In genomic region chr11:108494182-108494581, GRCh38 we compare ENCODE assay signal across 1 cellular context.
A peak's percentile ranks its signal among the peaks of the same experiment; 100 is the strongest.
TF ChIP-seq lines count a peak whose summit lies in the region.

No MANE protein-coding gene starts in this region.

TF ChIP-seq in HEK293, 187 proteins besides CTCF, POLR2A, EP300 and RAD21 (continued from another document):
- TF ChIP-seq ZNF585B (tag by site-specific recombination; IDR thresholded peaks at IDR 0.05): no peak
- no peak for TF ChIP-seq ZNF776 (tag by site-specific recombination; IDR thresholded peaks at IDR 0.05; ENCODE audit: borderline replicate concordance)
- TF ChIP-seq ZNF335 (tag by site-specific recombination; conservative IDR thresholded peaks at IDR 0.05): no peak
- TF ChIP-seq GLIS2 (tag by site-specific recombination; IDR thresholded peaks at IDR 0.05): no peak
- TF ChIP-seq ZBTB49 (tag by site-specific recombination; IDR thresholded peaks at IDR 0.05; ENCODE audit: low read depth): no peak
- TF ChIP-seq OSR2 (tag by site-specific recombination; IDR thresholded peaks at IDR 0.05): peak; percentile 42; the same call in 1 of the 2 replicates
- no peak for TF ChIP-seq HIC1 (tag by site-specific recombination; IDR thresholded peaks at IDR 0.05)
- 0 out of 2 replicates have a peak, but pooled peaks have one; percentile 17 for TF ChIP-seq ZNF184 (tag by site-specific recombination; IDR thresholded peaks at IDR 0.05)
- TF ChIP-seq ZFP41 (tag by site-specific recombination; IDR thresholded peaks at IDR 0.05; ENCODE audit: borderline replicate concordance): no peak
- TF ChIP-seq ZNF133 (tag by site-specific recombination; IDR thresholded peaks at IDR 0.05): no peak
- TF ChIP-seq ZNF658 (tag by site-specific recombination; IDR thresholded peaks at IDR 0.05): no peak
- TF ChIP-seq ZNF473 (tag by site-specific recombination; IDR thresholded peaks at IDR 0.05): no peak
- no peak for TF ChIP-seq ZNF561 (tag by site-specific recombination; IDR thresholded peaks at IDR 0.05; ENCODE audit: borderline replicate concordance)
- TF ChIP-seq ZNF362 (tag by site-specific recombination; IDR thresholded peaks at IDR 0.05): no peak
- no peak for TF ChIP-seq AEBP2 (tag by site-specific recombination; IDR thresholded peaks at IDR 0.05; ENCODE audit: borderline replicate concordance)
- no peak for TF ChIP-seq SCRT1 (tag by site-specific recombination; IDR thresholded peaks at IDR 0.05; ENCODE audit: borderline replicate concordance)
- TF ChIP-seq ATF2 (tag by site-specific recombination; IDR thresholded peaks at IDR 0.05; ENCODE audit: low read depth): no peak
- TF ChIP-seq ZNF621 (tag by site-specific recombination; IDR thresholded peaks at IDR 0.05): no peak
